In genomic region chr7:80078159-80078731, GRCh38 we compare ENCODE assay signal across 2 cellular contexts.
TF ChIP-seq lines count a peak whose summit lies in the region.

No MANE protein-coding gene starts in this region.

TF ChIP-seq in A549, 52 proteins besides CTCF, POLR2A, EP300 and RAD21:
- TF ChIP-seq KDM5A (IDR thresholded peaks at IDR 0.05) (no peak), MYC (IDR thresholded peaks at IDR 0.05; ENCODE audit: borderline replicate concordance, low read length) (no peak), ZC3H11A (IDR thresholded peaks at IDR 0.05) (no peak), E2F6 (IDR thresholded peaks at IDR 0.05; ENCODE audit: borderline replicate concordance, low read depth) (no peak), JUNB (IDR thresholded peaks at IDR 0.05) (no peak), CHD2 (IDR thresholded peaks at IDR 0.05; ENCODE audit: low read length, partially characterized antibody) (no peak), RFX5 (IDR thresholded peaks at IDR 0.05) (no peak), TP53 (CRISPR knock-in tag; IDR thresholded peaks at IDR 0.05) (no peak), TFCP2L1 (CRISPR knock-in tag; IDR thresholded peaks at IDR 0.05) (no peak), BCL3 (IDR thresholded peaks at IDR 0.05) (no peak), HMGXB4 (CRISPR knock-in tag; IDR thresholded peaks at IDR 0.05; ENCODE audit: borderline replicate concordance) (no peak), NR3C1 (IDR thresholded peaks at IDR 0.05) (no peak), SREBF2 (IDR thresholded peaks at IDR 0.05) (no peak), PHF8 (IDR thresholded peaks at IDR 0.05; ENCODE audit: borderline replicate concordance, low read depth) (no peak), BHLHE40 (IDR thresholded peaks at IDR 0.05; ENCODE audit: low read depth, low read length) (no peak), FOSL2 (IDR thresholded peaks at IDR 0.05) (no peak), FOSL2 (CRISPR knock-in tag; IDR thresholded peaks at IDR 0.05) (no peak)

TF ChIP-seq in HCT116, 20 proteins besides CTCF, POLR2A, EP300 and RAD21:
- TF ChIP-seq ATF3 (IDR thresholded peaks at IDR 0.05) (no peak), CEBPB (IDR thresholded peaks at IDR 0.05; ENCODE audit: low read depth) (no peak), EZH2 (IDR thresholded peaks at IDR 0.05) (no peak), JUND (IDR thresholded peaks at IDR 0.05) (no peak), FOSL1 (IDR thresholded peaks at IDR 0.05; ENCODE audit: low read depth) (no peak), MAX (IDR thresholded peaks at IDR 0.05) (no peak), SRF (IDR thresholded peaks at IDR 0.05; ENCODE audit: low read depth) (no peak), CBX3 (IDR thresholded peaks at IDR 0.05; ENCODE audit: low read depth) (no peak), ZFX (IDR thresholded peaks at IDR 0.05) (no peak), EZH2phosphoT487 (IDR thresholded peaks at IDR 0.05; ENCODE audit: borderline replicate concordance) (no peak), YY1 (IDR thresholded peaks at IDR 0.05; ENCODE audit: extremely low read depth, insufficient replicate concordance, low read depth, low read length) (no peak), POLR2AphosphoS5 (IDR thresholded peaks at IDR 0.05; ENCODE audit: low read depth, low read length) (no peak), ZNF274 (IDR thresholded peaks at IDR 0.05; ENCODE audit: low read depth, low read length) (no peak), TCF7L2 (IDR thresholded peaks at IDR 0.05; ENCODE audit: borderline replicate concordance, extremely low read depth, insufficient read depth, insufficient read length) (no peak), ZBTB33 (IDR thresholded peaks at IDR 0.05; ENCODE audit: extremely low read depth, insufficient replicate concordance, low read length) (no peak), REST (IDR thresholded peaks at IDR 0.05; ENCODE audit: low read depth) (no peak), ELF1 (IDR thresholded peaks at IDR 0.05; ENCODE audit: borderline replicate concordance, low read depth) (no peak), SIN3A (IDR thresholded peaks at IDR 0.05; ENCODE audit: low read depth) (no peak), SP1 (IDR thresholded peaks at IDR 0.05; ENCODE audit: low read depth) (no peak)
